ENCODE assay signal across 19 cellular contexts in genomic region chr15:56683925-56684324, GRCh38. TPM values are rescaled to one million over a fixed set of nuclear protein-coding genes. Genes with fewer than 3 reads are reported as not detected.
DNase-seq lines count a peak whose midpoint lies in the region; ATAC-seq, FAIRE-seq and TF ChIP-seq lines count a peak whose summit lies in the region.
"Had no signal": no experiment of that assay in that cellular context is flagged by ENCODE, and none has a peak within 500 bp of the region (broad histone marks: within the 10 kb centered on the region; RNA-seq: fewer than 3 reads in every experiment).

No MANE protein-coding gene starts in this region.

- no peaks in the 10 kb centered on the region for H3K9me1 ChIP-seq in keratinocyte (ENCODE audit: control insufficient read depth, extremely low read depth, insufficient read depth, low read length)

- H3K79me2 ChIP-seq in OCI-LY1 (ENCODE audit: insufficient read depth, low read length), result no peaks in the 10 kb centered on the region
- H3K79me2 ChIP-seq in keratinocyte (ENCODE audit: control insufficient read depth, insufficient read depth, low read length), result no peaks in the 10 kb centered on the region

- no peak overlapping the region for H2AFZ ChIP-seq in OCI-LY1 (ENCODE audit: low read length)
- H2AFZ ChIP-seq in keratinocyte (ENCODE audit: control insufficient read depth, low read length), result no peak overlapping the region

- H3K9ac ChIP-seq in OCI-LY1 (ENCODE audit: low read length) (peak overlapping the region; percentile 44), keratinocyte (ENCODE audit: control insufficient read depth, extremely low read depth, insufficient read depth, low read length) (no peak overlapping the region)
- H3K9ac ChIP-seq: SK-N-SH had no signal

- no peak for ATAC-seq in pancreas
- ATAC-seq: A549, Panc1 had no signal

- dilution Hi-C loops in keratinocyte (cut with MboI; ENCODE audit: extremely low pct_ligation_motif_present, low sequenced_read_pairs), result no loop called here

- H3K27ac ChIP-seq in OCI-LY1 (ENCODE audit: low read depth, low read length, poor library complexity, severe bottlenecking) (peak overlapping the region; percentile 80), keratinocyte (ENCODE audit: control insufficient read depth, insufficient read depth, low read length) (no peak overlapping the region), thymus (ENCODE audit: low read depth) (peak overlapping the region; percentile 80), pancreas (no peak overlapping the region)
- H3K27ac ChIP-seq: A549 had no signal

- WGBS in thymus, result 11% methylated on average over 1 of the region's 1 CpG
- 95% methylated on average over 1 of the region's 1 CpG for WGBS in pancreas, 2 donors

- TF ChIP-seq POLR2A in GM12892 (IDR thresholded peaks at IDR 0.05; ENCODE audit: low read depth, low read length), result no peak

- TF ChIP-seq CTCF in OCI-LY1 (IDR thresholded peaks at IDR 0.05; ENCODE audit: low read length) (no peak), keratinocyte (optimal IDR thresholded peaks at IDR 0.05 in 1 of 3, IDR thresholded peaks at IDR 0.05 in 1 of 3, conservative IDR thresholded peaks at IDR 0.05 in 1 of 3; ENCODE audit: extremely low read depth in 1 of 3, insufficient read depth in 2 of 3, low read length in 3 of 3) (no peak), pancreas (IDR thresholded peaks at IDR 0.05) (no peak)

- H3K4me3 ChIP-seq in OCI-LY1 (ENCODE audit: low read depth, low read length, poor library complexity, severe bottlenecking), result peak overlapping the region; percentile 20
- no peak overlapping the region for H3K4me3 ChIP-seq in keratinocyte (ENCODE audit: control insufficient read depth in 2 of 3, extremely low read depth in 1 of 3, insufficient read depth in 2 of 3, low read depth in 1 of 3, low read length in 3 of 3)
- peak overlapping the region; percentile 30 for H3K4me3 ChIP-seq in thymus (ENCODE audit: low read length)
- no peak overlapping the region for H3K4me3 ChIP-seq in pancreas
- H3K4me3 ChIP-seq: A549, HAP-1 had no signal

- H4K20me1 ChIP-seq in OCI-LY1 (ENCODE audit: insufficient read depth, low read length) (no peaks in the 10 kb centered on the region), keratinocyte (ENCODE audit: control insufficient read depth, extremely low read depth, insufficient read depth, low read length) (no peaks in the 10 kb centered on the region)

- H3K9me3 ChIP-seq in OCI-LY1 (ENCODE audit: low read length), result no peaks in the 10 kb centered on the region
- no peaks in the 10 kb centered on the region for H3K9me3 ChIP-seq in keratinocyte (ENCODE audit: control insufficient read depth, low read depth, low read length)
- no peaks in the 10 kb centered on the region for H3K9me3 ChIP-seq in thymus (ENCODE audit: control insufficient read depth)
- no peaks in the 10 kb centered on the region for H3K9me3 ChIP-seq in pancreas
- H3K9me3 ChIP-seq: A549, BE2C, HAP-1, SK-N-SH had no signal

- peaks cover 29% of the 10 kb centered on the region for H3K36me3 ChIP-seq in OCI-LY1 (ENCODE audit: insufficient read depth, low read length)
- H3K36me3 ChIP-seq in keratinocyte (ENCODE audit: control insufficient read depth in 2 of 2, extremely low read depth in 1 of 2, insufficient read depth in 2 of 2, low read length in 2 of 2), result no peaks in the 10 kb centered on the region
- H3K36me3 ChIP-seq in thymus (ENCODE audit: control insufficient read depth, insufficient read depth), result peaks cover 4% of the 10 kb centered on the region
- peaks cover 0 to 8% (median 0%) of the 10 kb centered on the region in 3 donors for H3K36me3 ChIP-seq in pancreas
- H3K36me3 ChIP-seq: BE2C, HAP-1 had no signal

- peak; percentile 33 for FAIRE-seq in HTR-8/SVneo (lab: Jason Lieb, UNC)
- peak; percentile 34 for FAIRE-seq in keratinocyte (lab: Jason Lieb, UNC)
- FAIRE-seq in GM12892 (lab: Jason Lieb, UNC), result no peak
- no peak for FAIRE-seq in pancreas (lab: Jason Lieb, UNC)
- FAIRE-seq: A549, D721Med had no signal

- H3K4me2 ChIP-seq in OCI-LY1 (ENCODE audit: low read length) (peak overlapping the region; percentile 52), keratinocyte (ENCODE audit: control insufficient read depth, extremely low read depth, insufficient read depth, low read depth, low read length) (no peak overlapping the region)
- H3K4me2 ChIP-seq: A549, SK-N-SH had no signal

- no peaks in the 10 kb centered on the region for H3F3A ChIP-seq in OCI-LY1 (ENCODE audit: insufficient read depth, low read length)

- peaks cover 41% of the 10 kb centered on the region for H3K4me1 ChIP-seq in OCI-LY1 (ENCODE audit: insufficient read depth, low read length, severe bottlenecking)
- H3K4me1 ChIP-seq in keratinocyte (ENCODE audit: control insufficient read depth, extremely low read depth, insufficient read depth, low read length), result no peaks in the 10 kb centered on the region
- peaks cover 6% of the 10 kb centered on the region for H3K4me1 ChIP-seq in thymus (ENCODE audit: control insufficient read depth, insufficient read depth, low read length)
- no peaks in the 10 kb centered on the region for H3K4me1 ChIP-seq in pancreas
- H3K4me1 ChIP-seq: A549, BE2C had no signal

- no peaks in the 10 kb centered on the region for H3K27me3 ChIP-seq in OCI-LY1 (ENCODE audit: insufficient read depth, low read length)
- no peaks in the 10 kb centered on the region for H3K27me3 ChIP-seq in keratinocyte (ENCODE audit: control insufficient read depth, extremely low read depth, insufficient read depth, low read length)
- H3K27me3 ChIP-seq in thymus (ENCODE audit: control insufficient read depth, insufficient read depth), result no peaks in the 10 kb centered on the region
- H3K27me3 ChIP-seq in pancreas, result no peaks in the 10 kb centered on the region
- H3K27me3 ChIP-seq: BE2C had no signal

- H3K9me2 ChIP-seq in OCI-LY1 (ENCODE audit: low read depth, low read length), result no peaks in the 10 kb centered on the region
- H3K9me2 ChIP-seq: SK-N-SH had no signal

- intact Hi-C loops in pancreas (cut with DNase I), result no loop called here

- no peak for DNase-seq in HTR-8/SVneo (ENCODE audit: insufficient read length, low spot score)
- no peak for DNase-seq in keratinocyte (ENCODE audit: low read depth, low spot score)
- DNase-seq in NCI-H524 treated with DMSO at 0.1 percent for 48 hours (lab: John Stamatoyannopoulos, UW), result no peak
- no peak for DNase-seq in GM12892 (ENCODE audit: insufficient read length)
- no peak for DNase-seq in pancreas
- DNase-seq: BE2C, KG1, NCI-H1105 treated with DMSO at 0.1 percent for 48 hours, NCI-H1694, NCI-H446, NCI-H69, SIG-M5, SK-N-SH had no signal

RNA-seq across cellular contexts. Expression of gene ZNF280D, which starts 49.4 kb away (rescaled TPM):
- 4.0 to 8.7 TPM (median 4.0 TPM) in 3 replicates for polyA plus RNA-seq in keratinocyte
- 10.5 TPM for polyA plus RNA-seq in keratinocyte (2011; ENCODE audit: low read depth)
- polyA plus RNA-seq in keratinocyte (2011; cell fraction: cytosol; rRNA removed), result 2.2 and 4.7 TPM in 2 replicates
- polyA plus RNA-seq in keratinocyte (2011; cell fraction: nucleus; rRNA removed), result 7.9 and 11.8 TPM in 2 replicates
- polyA plus RNA-seq in keratinocyte (2012; ENCODE audit: low replicate concordance), result 3.5 and 5.7 TPM in 2 replicates
- polyA minus RNA-seq in keratinocyte, result 1.4 to 10.7 TPM (median 8.9 TPM) in 3 replicates
- polyA minus RNA-seq in keratinocyte (2011; cell fraction: cytosol; rRNA and poly(A)+ RNA removed), result 4.4 TPM
- 10.3 and 21.6 TPM in 2 replicates for polyA minus RNA-seq in keratinocyte (2011; cell fraction: nucleus; rRNA and poly(A)+ RNA removed)
- polyA plus RNA-seq in thymus, result 72.9 TPM
- polyA plus RNA-seq in GM12892 (2012; ENCODE audit: missing spikeins), result 16.6 TPM
- total RNA-seq in pancreas, result 10 to 100 TPM; 19.2 to 31.6 (median 26.0) TPM
- polyA plus RNA-seq in pancreas, result 10 to 100 TPM; 13.9 to 17.3 TPM

Comparison
In these comparisons a context has a peak if more than half of its experiments do, and no peak if none do; other contexts are left out.
1. H3K27ac ChIP-seq: peak in OCI-LY1 (single experiment) and thymus (single experiment); none in keratinocyte (single experiment) and pancreas (0 of 4).
2. H3K4me3 ChIP-seq: peak in OCI-LY1 (single experiment) and thymus (single experiment); none in keratinocyte (0 of 3) and pancreas (0 of 4).